In genomic region chrX:123960956-123961267, GRCh38 we compare ENCODE assay signal across 8 cellular contexts. TPM values are rescaled to one million over a fixed set of nuclear protein-coding genes. Genes with fewer than 3 reads are reported as not detected.
DNase-seq lines count a peak whose midpoint lies in the region; ATAC-seq and TF ChIP-seq lines count a peak whose summit lies in the region.

No MANE protein-coding gene starts in this region.

- ATAC-seq in T-cell (replicated peaks in 1 of 4) = no peak
- no peak for ATAC-seq in HG03565 (IDR thresholded peaks at IDR 0.05; ENCODE audit: unreplicated experiment)
- ATAC-seq in HG03520 (IDR thresholded peaks at IDR 0.05; ENCODE audit: unreplicated experiment) = no peak
- ATAC-seq in GM21360 (IDR thresholded peaks at IDR 0.05; ENCODE audit: unreplicated experiment) = no peak

- H3K27me3 Mint-ChIP-seq in T-cell = peaks cover 0 to 5% of the 10 kb centered on the region in 2 donors

- 2% methylated on average over 13 of the region's 13 CpGs for WGBS in sigmoid colon, 2 donors

- in situ Hi-C loops in GM13977 (cut with MboI; ENCODE audit: low pct_unique_long_range_greater_than_20kb, low sequenced_read_pairs, unreplicated experiment) = no loop called here

- POLR2A ChIA-PET in T-cell (lab: Charles Lee) = interaction anchor here (0.6 kb wide), 2 partner anchors 50 to 61 kb away, joined by 3 to 12 read pairs; no protein-coding TSS in a partner anchor

- H3K4me1 Mint-ChIP-seq in T-cell = peaks cover 26 to 47% (median 30%) of the 10 kb centered on the region in 3 donors

- TF ChIP-seq POLR2A in sigmoid colon (IDR thresholded peaks at IDR 0.05) = no peak

- DNase-seq in GM12864 (ENCODE audit: low read depth) = no peak
- peak in 1 of 34 experiments; percentile 2 for DNase-seq in T-cell
- DNase-seq in fibroblast of villous mesenchyme (ENCODE audit: low read depth) = no peak
- no peak for DNase-seq in sigmoid colon
- no peak for DNase-seq in GM13977 (ENCODE audit: low spot score)

- CTCF ChIA-PET in T-cell (lab: Charles Lee) = interaction anchor here in 1 of 2 donors (0.6 to 1.6 kb wide), 10 partner anchors 16 to 127 kb away, joined by 3 to 9 read pairs (median 4); no protein-coding TSS in a partner anchor

- peak overlapping the region; percentile 96 to 98 for H3K27ac Mint-ChIP-seq in T-cell

- TF ChIP-seq CTCF in GM12864 (IDR thresholded peaks at IDR 0.05; ENCODE audit: low read depth, low read length, missing control alignments) (no peak), fibroblast of villous mesenchyme (IDR thresholded peaks at IDR 0.05; ENCODE audit: insufficient read depth, low read depth, low read length) (no peak), sigmoid colon (IDR thresholded peaks at IDR 0.05) (no peak), GM13977 (IDR thresholded peaks at IDR 0.05; ENCODE audit: extremely low read depth, insufficient read depth, missing control alignments) (no peak)

- H3K36me3 ChIP-seq in sigmoid colon = no peaks in the 10 kb centered on the region

- H3K9me3 Mint-ChIP-seq in T-cell = no peaks in the 10 kb centered on the region

- intact Hi-C loops in sigmoid colon (cut with DNase I) = loop anchor here (2.0 to 5.0 kb wide), 3 partner anchors 16 to 104 kb away; no protein-coding TSS in a partner anchor

- TF ChIP-seq EP300 in sigmoid colon (IDR thresholded peaks at IDR 0.05) = no peak

- H3K4me3 Mint-ChIP-seq in T-cell = peak overlapping the region; percentile 95 to 99 (median 96)

- no peaks in the 10 kb centered on the region for H3K36me3 Mint-ChIP-seq in T-cell

- peaks cover 0 to 14% (median 4%) of the 10 kb centered on the region in 4 donors for H3K4me1 ChIP-seq in sigmoid colon

- H3K9me3 ChIP-seq in sigmoid colon = no peaks in the 10 kb centered on the region

- peak overlapping the region; percentile 94 to 99 (median 97) for H3K27ac ChIP-seq in sigmoid colon

- H3K27me3 ChIP-seq in sigmoid colon = no peaks in the 10 kb centered on the region

- H3K4me3 ChIP-seq in GM12864 (ENCODE audit: low read depth, low read length) = peak overlapping the region; percentile 86
- H3K4me3 ChIP-seq in fibroblast of villous mesenchyme (ENCODE audit: low read depth, low read length) = peak overlapping the region; percentile 85
- peak overlapping the region; percentile 70 to 80 (median 79) for H3K4me3 ChIP-seq in sigmoid colon

RNA-seq across cellular contexts. Expression of gene STAG2, which starts 0.6 kb away (rescaled TPM):
- total RNA-seq in T-cell (10 to 100 TPM; 80.7 to 98.7 (median 95.2) TPM), fibroblast of villous mesenchyme (56.7 and 57.4 TPM in 2 replicates), sigmoid colon (100 to 1,000 TPM in 1 of 4 donors, 10 to 100 TPM in 3; 60.1 to 117 (median 88.4) TPM)
- polyA plus RNA-seq in sigmoid colon = 10 to 100 TPM; 21.6 to 29.9 (median 26.6) TPM
